1 cellular context compared by ENCODE assay signal in the genomic region with DNA sequence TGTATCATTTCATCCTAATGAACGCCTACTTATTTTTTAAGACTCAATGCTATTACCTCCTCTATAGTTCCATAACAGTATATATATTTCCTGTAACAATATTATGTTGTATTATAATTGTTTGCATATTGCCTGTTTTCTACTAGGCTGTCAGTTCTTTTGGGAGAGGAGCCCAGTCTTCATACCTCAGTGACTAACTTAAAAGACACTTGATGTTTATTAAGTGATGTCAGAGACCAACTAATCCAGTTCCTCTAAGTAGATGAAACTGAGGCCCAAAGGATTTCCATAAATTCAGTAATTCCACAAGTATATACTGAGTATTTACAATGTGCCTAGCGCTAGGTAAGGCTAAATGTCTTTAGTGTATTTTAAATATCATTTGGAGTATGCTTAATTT.
A peak's percentile ranks its signal among the peaks of the same experiment; 100 is the strongest.
TF ChIP-seq lines count a peak whose summit lies in the region.

No MANE protein-coding gene starts in this region.

TF ChIP-seq in SK-N-SH, 30 proteins besides CTCF, POLR2A, EP300 and RAD21:
- TF ChIP-seq, protein P1, sequence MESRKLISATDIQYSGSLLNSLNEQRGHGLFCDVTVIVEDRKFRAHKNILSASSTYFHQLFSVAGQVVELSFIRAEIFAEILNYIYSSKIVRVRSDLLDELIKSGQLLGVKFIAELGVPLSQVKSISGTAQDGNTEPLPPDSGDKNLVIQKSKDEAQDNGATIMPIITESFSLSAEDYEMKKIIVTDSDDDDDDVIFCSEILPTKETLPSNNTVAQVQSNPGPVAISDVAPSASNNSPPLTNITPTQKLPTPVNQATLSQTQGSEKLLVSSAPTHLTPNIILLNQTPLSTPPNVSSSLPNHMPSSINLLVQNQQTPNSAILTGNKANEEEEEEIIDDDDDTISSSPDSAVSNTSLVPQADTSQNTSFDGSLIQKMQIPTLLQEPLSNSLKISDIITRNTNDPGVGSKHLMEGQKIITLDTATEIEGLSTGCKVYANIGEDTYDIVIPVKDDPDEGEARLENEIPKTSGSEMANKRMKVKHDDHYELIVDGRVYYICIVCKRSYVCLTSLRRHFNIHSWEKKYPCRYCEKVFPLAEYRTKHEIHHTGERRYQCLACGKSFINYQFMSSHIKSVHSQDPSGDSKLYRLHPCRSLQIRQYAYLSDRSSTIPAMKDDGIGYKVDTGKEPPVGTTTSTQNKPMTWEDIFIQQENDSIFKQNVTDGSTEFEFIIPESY (IDR thresholded peaks at IDR 0.05; ENCODE audit: borderline replicate concordance, low read depth) = no peak
- TF ChIP-seq NFIC (IDR thresholded peaks at IDR 0.05; ENCODE audit: borderline replicate concordance) = peak; percentile 13; the same call in 1 of the 2 replicates
- TF ChIP-seq, protein P2, sequence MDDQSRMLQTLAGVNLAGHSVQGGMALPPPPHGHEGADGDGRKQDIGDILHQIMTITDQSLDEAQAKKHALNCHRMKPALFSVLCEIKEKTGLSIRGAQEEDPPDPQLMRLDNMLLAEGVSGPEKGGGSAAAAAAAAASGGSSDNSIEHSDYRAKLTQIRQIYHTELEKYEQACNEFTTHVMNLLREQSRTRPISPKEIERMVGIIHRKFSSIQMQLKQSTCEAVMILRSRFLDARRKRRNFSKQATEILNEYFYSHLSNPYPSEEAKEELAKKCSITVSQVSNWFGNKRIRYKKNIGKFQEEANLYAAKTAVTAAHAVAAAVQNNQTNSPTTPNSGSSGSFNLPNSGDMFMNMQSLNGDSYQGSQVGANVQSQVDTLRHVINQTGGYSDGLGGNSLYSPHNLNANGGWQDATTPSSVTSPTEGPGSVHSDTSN (IDR thresholded peaks at IDR 0.05) = peak; percentile 36; the same call in 1 of the 2 replicates
- peak; percentile 27; the same call in 1 of the 2 replicates for TF ChIP-seq JUND (IDR thresholded peaks at IDR 0.05)
- peak; percentile 52; the same call in 1 of the 2 replicates for TF ChIP-seq FOSL2 (IDR thresholded peaks at IDR 0.05; ENCODE audit: borderline replicate concordance, low read depth)
- TF ChIP-seq TEAD4 (IDR thresholded peaks at IDR 0.05; ENCODE audit: borderline replicate concordance, insufficient read depth) = no peak
- TF ChIP-seq RCOR1 (IDR thresholded peaks at IDR 0.05; ENCODE audit: low read length) = no peak
- TF ChIP-seq TCF12 (IDR thresholded peaks at IDR 0.05) = peak; percentile 44; the same call in 1 of the 2 replicates
- TF ChIP-seq TAF1 (IDR thresholded peaks at IDR 0.05; ENCODE audit: borderline replicate concordance, low read depth, low read length) = no peak
